ENCODE assay signal across 20 cellular contexts in the genomic region with DNA sequence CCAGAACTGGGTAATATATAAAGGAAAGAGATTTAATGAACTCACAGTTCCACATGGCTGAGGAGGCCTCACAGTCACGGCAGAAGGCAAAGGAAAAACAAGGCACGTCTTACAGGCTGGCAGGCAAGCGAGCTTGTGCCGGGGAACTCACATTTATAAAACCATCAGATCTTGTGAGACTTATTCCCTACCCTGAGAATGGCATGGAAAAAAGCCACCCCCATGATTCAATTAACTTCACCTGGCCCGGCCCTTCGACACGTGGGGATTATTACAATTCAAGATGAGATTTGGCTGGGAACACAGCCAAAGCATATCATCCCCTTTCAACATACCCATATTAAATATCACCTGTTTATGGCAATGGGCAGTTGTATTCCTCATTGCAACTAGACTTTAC.
DNase-seq lines count a peak whose midpoint lies in the region; ATAC-seq and TF ChIP-seq lines count a peak whose summit lies in the region.
"Had no signal": no experiment of that assay in that cellular context is flagged by ENCODE, and none has a peak within 500 bp of the region (broad histone marks: within the 10 kb centered on the region; RNA-seq: fewer than 3 reads in every experiment).

No MANE protein-coding gene starts in this region.

- no peak for ATAC-seq in HG02840 (IDR thresholded peaks at IDR 0.05; ENCODE audit: low FRiP score, unreplicated experiment)
- no peak for ATAC-seq in GM18519 (IDR thresholded peaks at IDR 0.05; ENCODE audit: low FRiP score, unreplicated experiment)
- ATAC-seq: activated CD8-positive, alpha-beta T cell treated with anti-CD3 and anti-CD28 coated beads for 36 hours; K562; left lobe of liver; psoas muscle; stimulated activated naive CD8-positive, alpha-beta T cell treated with anti-CD3 and anti-CD28 coated beads, Interleukin-15, Interleukin-2, amounts not matched to agents 100 U/mL and 50 U/mL, for 24 hours had no signal

- DNase-seq in NCI-H1092 (lab: John Stamatoyannopoulos, UW) (peak; percentile 78), NCI-H2081 (lab: John Stamatoyannopoulos, UW) (peak; percentile 81 to 95), NCI-H526 (lab: John Stamatoyannopoulos, UW) (peak; percentile 8 to 64), medulla oblongata (ENCODE audit: extremely low spot score) (no peak)
- DNase-seq: activated CD4-positive, CD25-positive, alpha-beta regulatory T cell; activated CD8-positive, alpha-beta T cell treated with anti-CD3 and anti-CD28 coated beads for 36 hours; activated gamma-delta T cell treated with Interleukin-2 at 50 U/mL for 16 hours; DND-41; glutamatergic neuron; psoas muscle; small intestine; stimulated activated CD4-positive, alpha-beta T cell treated with anti-CD3 and anti-CD28 coated beads, Interleukin-2, amount 100 ng/mL, for 48 hours; stimulated activated naive CD8-positive, alpha-beta T cell treated with anti-CD3 and anti-CD28 coated beads, Interleukin-15, Interleukin-2, amounts not matched to agents 100 U/mL and 50 U/mL, for 24 hours; thyroid gland had no signal

- peaks cover 30% of the 10 kb centered on the region for H3K4me1 Mint-ChIP-seq in nephron
- H3K4me1 Mint-ChIP-seq: neural progenitor cell had no signal

- no peak for TF ChIP-seq CTCF in nephron (IDR thresholded peaks at IDR 0.05; ENCODE audit: unreplicated experiment in 3 of 3)

- no peaks in the 10 kb centered on the region for H3K27me3 Mint-ChIP-seq in nephron (ENCODE audit: low read depth)
- H3K27me3 Mint-ChIP-seq: activated CD8-positive, alpha-beta T cell treated with anti-CD3 and anti-CD28 coated beads for 36 hours had no signal

- H3K9me3 Mint-ChIP-seq in nephron, result no peaks in the 10 kb centered on the region
- H3K9me3 Mint-ChIP-seq: activated CD8-positive, alpha-beta T cell treated with anti-CD3 and anti-CD28 coated beads for 36 hours; neural progenitor cell had no signal

- no peaks in the 10 kb centered on the region for H3K36me3 Mint-ChIP-seq in nephron (ENCODE audit: low read depth)
- H3K36me3 Mint-ChIP-seq: neural progenitor cell had no signal

- peak overlapping the region in 1 of 3 experiments; percentile 32 for H3K4me3 Mint-ChIP-seq in nephron
- H3K4me3 Mint-ChIP-seq: activated CD8-positive, alpha-beta T cell treated with anti-CD3 and anti-CD28 coated beads for 36 hours; neural progenitor cell had no signal

- H3K27ac Mint-ChIP-seq in nephron, result peak overlapping the region; percentile 58 to 93 (median 66)
- H3K27ac Mint-ChIP-seq: activated CD8-positive, alpha-beta T cell treated with anti-CD3 and anti-CD28 coated beads for 36 hours; neural progenitor cell had no signal
